ENCODE assay signal across 9 cellular contexts in genomic region chr5:159094745-159095144, GRCh38. TPM values are rescaled to one million over a fixed set of nuclear protein-coding genes. Genes with fewer than 3 reads are reported as not detected.
A peak's percentile ranks its signal among the peaks of the same experiment; 100 is the strongest.
DNase-seq lines count a peak whose midpoint lies in the region; ATAC-seq, FAIRE-seq and TF ChIP-seq lines count a peak whose summit lies in the region.
"Had no signal": no experiment of that assay in that cellular context is flagged by ENCODE, and none has a peak within 500 bp of the region (broad histone marks: within the 10 kb centered on the region; RNA-seq: fewer than 3 reads in every experiment).

No MANE protein-coding gene starts in this region.

- H3K27ac ChIP-seq in DOHH2 (ENCODE audit: low read depth, low read length) (peak overlapping the region; percentile 57), SJCRH30 (peak overlapping the region; percentile 71), muscle layer of duodenum (ENCODE audit: low read length) (peak overlapping the region; percentile 16)

- DNase-seq in KBM-7 (peak; percentile 78), SJCRH30 (peak; percentile 93 to 94), cardiac fibroblast (ENCODE audit: low read depth in 2 of 2) (peak; percentile 94 to 98), urothelium cell line (ENCODE audit: low spot score) (peak; percentile 63)

- TF ChIP-seq CTCF in DOHH2 (IDR thresholded peaks at IDR 0.05; ENCODE audit: low read depth, low read length, poor library complexity, severe bottlenecking) (no peak), cardiac fibroblast (IDR thresholded peaks at IDR 0.05; ENCODE audit: low read depth, low read length) (no peak)

- no peaks in the 10 kb centered on the region for H4K20me1 ChIP-seq in DOHH2 (ENCODE audit: control insufficient read depth, insufficient read depth, low read depth, low read length)

- H3K36me3 ChIP-seq in DOHH2 (ENCODE audit: control insufficient read depth, low read length) (peaks cover 77% of the 10 kb centered on the region), SJCRH30 (no peaks in the 10 kb centered on the region), muscle layer of duodenum (ENCODE audit: control insufficient read depth in 1 of 2, insufficient read depth in 2 of 2, low read length in 2 of 2) (no peaks in the 10 kb centered on the region)

- H3F3A ChIP-seq in DOHH2 (ENCODE audit: control insufficient read depth, insufficient read depth): peaks cover 8% of the 10 kb centered on the region

- H3K79me2 ChIP-seq in DOHH2 (ENCODE audit: control insufficient read depth, low read length): peaks cover 87% of the 10 kb centered on the region

- H3K4me3 ChIP-seq in DOHH2 (ENCODE audit: low read length) (peak overlapping the region; percentile 61), SJCRH30 (peak overlapping the region; percentile 39), cardiac fibroblast (replicated peaks in 1 of 2; ENCODE audit: low read depth in 2 of 2, low read length in 2 of 2) (peak overlapping the region in 1 of 2 donors; percentile 64), muscle layer of duodenum (ENCODE audit: low read depth in 1 of 2, low read length in 2 of 2) (peak overlapping the region; percentile 5 to 66)
- H3K4me3 ChIP-seq: mucosa of descending colon had no signal

- peak overlapping the region; percentile 87 for H3K4me2 ChIP-seq in DOHH2 (ENCODE audit: low read length)

- H3K9me2 ChIP-seq in DOHH2 (replicated peaks; ENCODE audit: control insufficient read depth, low read length): no peaks in the 10 kb centered on the region

- H3K9me3 ChIP-seq in DOHH2 (ENCODE audit: control insufficient read depth, insufficient read depth, low read length) (no peaks in the 10 kb centered on the region), SJCRH30 (replicated peaks) (no peaks in the 10 kb centered on the region), muscle layer of duodenum (ENCODE audit: control insufficient read depth in 1 of 2, low read length in 2 of 2) (no peaks in the 10 kb centered on the region)
- H3K9me3 ChIP-seq: mucosa of descending colon had no signal

- H3K4me1 ChIP-seq in DOHH2 (ENCODE audit: control insufficient read depth, low read length): peaks cover 64% of the 10 kb centered on the region
- H3K4me1 ChIP-seq in SJCRH30: peaks cover 37% of the 10 kb centered on the region
- peaks cover 0 to 19% of the 10 kb centered on the region in 2 donors for H3K4me1 ChIP-seq in muscle layer of duodenum (ENCODE audit: control insufficient read depth in 1 of 2, insufficient read depth in 2 of 2, low read length in 2 of 2)

- ATAC-seq in HG02623 (IDR thresholded peaks at IDR 0.05; ENCODE audit: unreplicated experiment) (no peak), HG03460 (IDR thresholded peaks at IDR 0.05; ENCODE audit: unreplicated experiment) (no peak)
- ATAC-seq: mucosa of descending colon had no signal

- H3K27me3 ChIP-seq in DOHH2 (ENCODE audit: control insufficient read depth, low read length) (no peaks in the 10 kb centered on the region), SJCRH30 (no peaks in the 10 kb centered on the region), muscle layer of duodenum (ENCODE audit: low read depth, low read length) (peaks cover 20% of the 10 kb centered on the region)

- no peak for FAIRE-seq in urothelium cell line (lab: Jason Lieb, UNC)

- in situ Hi-C loops in KBM-7 (cut with MboI; ENCODE audit: low pct_unique_long_range_greater_than_20kb, low sequenced_read_pairs): no loop called here

RNA-seq across cellular contexts. Expression of gene EBF1, which starts 5.0 kb away (rescaled TPM):
- 11.9 and 12.5 TPM in 2 replicates for total RNA-seq in SJCRH30 (2014; rRNA removed; shearing (Covaris generic))

Comparison
In these comparisons a context has a peak if more than half of its experiments do, and no peak if none do; other contexts are left out.
1. H3K27ac ChIP-seq: peak in every context shown above with its lines; median percentile 71 in SJCRH30; 57 in DOHH2; 16 in muscle layer of duodenum.